Comparison of ENCODE assay signal across 8 cellular contexts in genomic region chr4:2793920-2794706, GRCh38. TPM values are rescaled to one million over a fixed set of nuclear protein-coding genes. Genes with fewer than 3 reads are reported as not detected.
DNase-seq lines count a peak whose midpoint lies in the region; ATAC-seq and TF ChIP-seq lines count a peak whose summit lies in the region.

No MANE protein-coding gene starts in this region.

- peaks cover 23% of the 10 kb centered on the region for H3K4me1 Mint-ChIP-seq in T-helper 2 cell treated with Interferon-gamma antibody and Interleukin-4, amounts not matched to agents 5 μg/mL and 100 μg/mL, for 36 hours (ENCODE audit: low read depth)
- peaks cover 7% of the 10 kb centered on the region for H3K4me1 Mint-ChIP-seq in neural crest cell

- H3K27me3 Mint-ChIP-seq in T-helper 2 cell treated with Interferon-gamma antibody and Interleukin-4, amounts not matched to agents 5 μg/mL and 100 μg/mL, for 36 hours (ENCODE audit: low read depth): no peaks in the 10 kb centered on the region
- H3K27me3 Mint-ChIP-seq in neural crest cell (ENCODE audit: low read depth): peaks cover 18% of the 10 kb centered on the region

- ATAC-seq in GM21447 (IDR thresholded peaks at IDR 0.05; ENCODE audit: unreplicated experiment): no peak
- ATAC-seq in GM19035 (IDR thresholded peaks at IDR 0.05; ENCODE audit: unreplicated experiment): no peak

- peaks cover under 1% of the 10 kb centered on the region for H3K36me3 Mint-ChIP-seq in T-helper 2 cell treated with Interferon-gamma antibody and Interleukin-4, amounts not matched to agents 5 μg/mL and 100 μg/mL, for 36 hours (ENCODE audit: low read depth)
- no peaks in the 10 kb centered on the region for H3K36me3 Mint-ChIP-seq in neural crest cell (ENCODE audit: low read depth)

- peak overlapping the region; percentile 79 for H3K4me3 Mint-ChIP-seq in T-helper 2 cell treated with Interferon-gamma antibody and Interleukin-4, amounts not matched to agents 5 μg/mL and 100 μg/mL, for 36 hours
- peak overlapping the region; percentile 59 for H3K4me3 Mint-ChIP-seq in neural crest cell

- DNase-seq in T-helper 2 cell treated with Interferon-gamma antibody and Interleukin-4, amounts not matched to agents 5 μg/mL and 100 μg/mL, for 36 hours (ENCODE audit: low spot score): no peak
- DNase-seq in T-helper 2 cell: no peak
- peak; percentile 46 for DNase-seq in T1000 (lab: John Stamatoyannopoulos, UW)
- DNase-seq in erythroblast (lab: John Stamatoyannopoulos, UW): peak; percentile 60 to 70
- DNase-seq in neural crest cell (ENCODE audit: low read depth, low spot score): no peak
- DNase-seq in cerebellar cortex (ENCODE audit: low spot score): no peak

- TF ChIP-seq CTCF in neural crest cell (conservative IDR thresholded peaks at IDR 0.05): no peak

- no peak overlapping the region for H3K27ac Mint-ChIP-seq in T-helper 2 cell treated with Interferon-gamma antibody and Interleukin-4, amounts not matched to agents 5 μg/mL and 100 μg/mL, for 36 hours
- no peak overlapping the region for H3K27ac Mint-ChIP-seq in neural crest cell (ENCODE audit: unreplicated experiment)

- no peaks in the 10 kb centered on the region for H3K9me3 Mint-ChIP-seq in T-helper 2 cell treated with Interferon-gamma antibody and Interleukin-4, amounts not matched to agents 5 μg/mL and 100 μg/mL, for 36 hours
- no peaks in the 10 kb centered on the region for H3K9me3 Mint-ChIP-seq in neural crest cell

- peak; percentile 55 for TF ChIP-seq POLR2A in erythroblast (IDR thresholded peaks at IDR 0.05; ENCODE audit: low read length)

RNA-seq across cellular contexts. Expression of gene SH3BP2, which starts 1.2 kb away (rescaled TPM):
- 34.8 and 39.1 TPM in 2 replicates for total RNA-seq in neural crest cell

RNA-seq across cellular contexts. Expression of gene TNIP2, which starts 38.0 kb away (rescaled TPM):
- total RNA-seq in neural crest cell: 25.1 and 26.2 TPM in 2 replicates

RNA-seq across cellular contexts. Expression of gene ADD1, which starts 49.5 kb away (rescaled TPM):
- total RNA-seq in neural crest cell: 230 and 236 TPM in 2 replicates

Comparison
In these comparisons a context has a peak if more than half of its experiments do, and no peak if none do; other contexts are left out.
1. DNase-seq: peak in T1000 (single experiment) and erythroblast (2 of 2); none in T-helper 2 cell treated with Interferon-gamma antibody and Interleukin-4, amounts not matched to agents 5 μg/mL and 100 μg/mL, for 36 hours (single experiment), T-helper 2 cell (0 of 5), neural crest cell (single experiment) and cerebellar cortex (single experiment).